Comparison of ENCODE assay signal across 13 cellular contexts in the genomic region with DNA sequence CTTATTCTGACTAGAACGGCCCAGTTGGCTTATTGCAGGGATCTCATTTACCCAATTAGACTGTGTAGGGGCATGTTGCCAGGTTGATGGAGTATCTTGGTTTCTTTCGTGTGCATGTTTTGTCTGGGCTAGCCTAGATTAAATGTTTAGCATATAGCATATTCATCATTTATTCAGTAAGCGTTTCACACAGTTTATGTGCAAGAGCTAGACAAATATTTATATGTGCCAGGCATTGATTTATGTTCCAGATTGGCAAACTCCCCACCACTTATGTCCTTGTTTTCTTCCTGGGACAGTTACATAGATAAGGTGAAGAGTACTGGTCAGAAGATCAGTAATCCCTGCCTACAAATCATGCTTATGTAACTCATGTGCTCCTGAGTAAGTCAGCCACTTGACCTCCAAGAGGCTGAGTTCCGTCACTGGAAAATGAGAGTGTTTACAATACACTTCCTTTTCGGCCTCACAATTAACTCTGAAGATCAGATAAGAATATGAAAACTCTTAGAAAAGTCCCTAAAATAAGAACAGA. TPM values are rescaled to one million over a fixed set of nuclear protein-coding genes. Genes with fewer than 3 reads are reported as not detected.
DNase-seq lines count a peak whose midpoint lies in the region; ATAC-seq, FAIRE-seq and TF ChIP-seq lines count a peak whose summit lies in the region.
"Had no signal": no experiment of that assay in that cellular context is flagged by ENCODE, and none has a peak within 500 bp of the region (broad histone marks: within the 10 kb centered on the region; RNA-seq: fewer than 3 reads in every experiment).

No MANE protein-coding gene starts in this region.

- no peaks in the 10 kb centered on the region for H3K4me1 Mint-ChIP-seq in memory B cell
- H3K4me1 Mint-ChIP-seq in activated T-cell treated with anti-CD3 and anti-CD28 coated beads, Interleukin-2, amount 50 U/mL, for 72 hours (ENCODE audit: low read depth), result no peaks in the 10 kb centered on the region

- H3K27ac Mint-ChIP-seq in memory B cell, result peak overlapping the region; percentile 45
- no peak overlapping the region for H3K27ac Mint-ChIP-seq in activated T-cell treated with anti-CD3 and anti-CD28 coated beads, Interleukin-2, amount 50 U/mL, for 72 hours
- H3K27ac Mint-ChIP-seq: activated CD4-positive, alpha-beta T cell treated with anti-CD3 and anti-CD28 coated beads, Interleukin-2, amount 10 ng/mL, durations not matched to agents 24 days and 14 days had no signal

- no peaks in the 10 kb centered on the region for H3K9me3 Mint-ChIP-seq in memory B cell
- no peaks in the 10 kb centered on the region for H3K9me3 Mint-ChIP-seq in activated T-cell treated with anti-CD3 and anti-CD28 coated beads, Interleukin-2, amount 50 U/mL, for 72 hours
- H3K9me3 Mint-ChIP-seq: activated CD4-positive, alpha-beta T cell treated with anti-CD3 and anti-CD28 coated beads, Interleukin-2, amount 10 ng/mL, durations not matched to agents 24 days and 14 days had no signal

- no peaks in the 10 kb centered on the region for H3K27me3 Mint-ChIP-seq in memory B cell
- H3K27me3 Mint-ChIP-seq in activated T-cell treated with anti-CD3 and anti-CD28 coated beads, Interleukin-2, amount 50 U/mL, for 72 hours (ENCODE audit: low read depth), result no peaks in the 10 kb centered on the region
- H3K27me3 Mint-ChIP-seq: activated CD4-positive, alpha-beta T cell treated with anti-CD3 and anti-CD28 coated beads, Interleukin-2, amount 10 ng/mL, durations not matched to agents 24 days and 14 days had no signal

- TF ChIP-seq CTCF in AG04450 (IDR thresholded peaks at IDR 0.05; ENCODE audit: low read depth, low read length) (no peak), colonic mucosa (IDR thresholded peaks at IDR 0.05) (no peak)

- peak; percentile 63 for FAIRE-seq in endometrium (lab: Jason Lieb, UNC)

- no peaks in the 10 kb centered on the region for H3K36me3 ChIP-seq in colonic mucosa

- H3K27me3 ChIP-seq in AG04450 (ENCODE audit: control insufficient read depth, insufficient read depth, low read length), result no peaks in the 10 kb centered on the region
- no peaks in the 10 kb centered on the region for H3K27me3 ChIP-seq in colonic mucosa
- H3K27me3 ChIP-seq: gastrocnemius medialis had no signal

- H3K4me1 ChIP-seq in colonic mucosa, result no peaks in the 10 kb centered on the region
- H3K4me1 ChIP-seq: gastrocnemius medialis had no signal

- H3K9me3 ChIP-seq in AG04450 (ENCODE audit: control insufficient read depth, insufficient read depth, low read length), result no peaks in the 10 kb centered on the region
- no peaks in the 10 kb centered on the region for H3K9me3 ChIP-seq in colonic mucosa
- H3K9me3 ChIP-seq: gastrocnemius medialis had no signal

- POLR2A ChIA-PET in AG04450 (lab: Yijun Ruan, JAX), result interaction anchor here (0.6 kb wide), 1 partner anchor 24 kb away, joined by 5 read pairs; no protein-coding TSS in a partner anchor

- CTCF ChIA-PET in AG04450 (lab: Charles Lee), result interaction anchor here (0.6 to 0.7 kb wide), 3 partner anchors 12 to 55 kb away, joined by 3 read pairs; no protein-coding TSS in a partner anchor

- ATAC-seq in memory B cell (ENCODE audit: low read depth) (no peak), HG02571 (IDR thresholded peaks at IDR 0.05; ENCODE audit: unreplicated experiment) (no peak)
- ATAC-seq in activated T-cell treated with anti-CD3 and anti-CD28 coated beads, Interleukin-2, amount 50 U/mL, for 72 hours (replicated peaks in 1 of 2), result no peak
- ATAC-seq: gastrocnemius medialis had no signal

- peak overlapping the region; percentile 3 for H3K27ac ChIP-seq in AG04450 (ENCODE audit: low read depth, low read length)
- no peak overlapping the region for H3K27ac ChIP-seq in colonic mucosa

- no peak overlapping the region for H3K4me3 Mint-ChIP-seq in memory B cell
- no peak overlapping the region for H3K4me3 Mint-ChIP-seq in activated T-cell treated with anti-CD3 and anti-CD28 coated beads, Interleukin-2, amount 50 U/mL, for 72 hours
- H3K4me3 Mint-ChIP-seq: activated CD4-positive, alpha-beta T cell treated with anti-CD3 and anti-CD28 coated beads, Interleukin-2, amount 10 ng/mL, durations not matched to agents 24 days and 14 days had no signal

- intact Hi-C loops in colonic mucosa (cut with DNase I), result no loop called here

- H3K9ac ChIP-seq in colonic mucosa (ENCODE audit: low read depth in 2 of 2, low read length in 2 of 2), result no peak overlapping the region

- no peak overlapping the region for H3K4me3 ChIP-seq in AG04450 (ENCODE audit: low read depth, low read length)
- H3K4me3 ChIP-seq in colonic mucosa, result no peak overlapping the region
- H3K4me3 ChIP-seq: gastrocnemius medialis had no signal

- DNase-seq in AG04450 (ENCODE audit: low read depth, low spot score), result peak; percentile 55
- DNase-seq in M059J (ENCODE audit: low read depth), result peak; percentile 57
- no peak for DNase-seq in memory B cell (ENCODE audit: low spot score in 2 of 2)
- no peak for DNase-seq in activated T-cell treated with anti-CD3 and anti-CD28 coated beads, Interleukin-2, amount 50 U/mL, for 72 hours
- no peak for DNase-seq in cortex of kidney (lab: John Stamatoyannopoulos, UW)
- no peak for DNase-seq in colonic mucosa
- DNase-seq: activated CD4-positive, alpha-beta T cell treated with anti-CD3 and anti-CD28 coated beads, Interleukin-2, amount 10 ng/mL, durations not matched to agents 24 days and 14 days; activated gamma-delta T cell; AML-193; gastrocnemius medialis; trophoblast cell had no signal

- H3K36me3 Mint-ChIP-seq in memory B cell, result peaks cover 16% of the 10 kb centered on the region
- H3K36me3 Mint-ChIP-seq in activated T-cell treated with anti-CD3 and anti-CD28 coated beads, Interleukin-2, amount 50 U/mL, for 72 hours (ENCODE audit: insufficient read depth in 2 of 2), result peaks cover 0 to 3% of the 10 kb centered on the region in 2 donors

RNA-seq across cellular contexts. Expression of gene RUFY3, which starts 57.2 kb away (rescaled TPM):
- 39.1 and 57.9 TPM in 2 replicates for polyA plus RNA-seq in AG04450 (2011; rRNA removed)
- 36.0 and 42.0 TPM in 2 replicates for polyA minus RNA-seq in AG04450 (2011; rRNA and poly(A)+ RNA removed)
- 6.9 and 12.9 TPM in 2 replicates for total RNA-seq in M059J (2014; rRNA removed; shearing (Covaris generic))
- 10 to 100 TPM; 27.6 to 30.2 TPM for total RNA-seq in activated T-cell treated with anti-CD3 and anti-CD28 coated beads, Interleukin-2, amount 50 U/mL, for 72 hours
- 10 to 100 TPM; 28.8 to 29.4 TPM for total RNA-seq in colonic mucosa

Comparison
In these comparisons a context has a peak if more than half of its experiments do, and no peak if none do; other contexts are left out.
1. DNase-seq: peak in AG04450 (single experiment) and M059J (single experiment); none in memory B cell (0 of 2), activated T-cell treated with anti-CD3 and anti-CD28 coated beads, Interleukin-2, amount 50 U/mL, for 72 hours (0 of 2), cortex of kidney (single experiment) and colonic mucosa (single experiment).